In the genomic region with DNA sequence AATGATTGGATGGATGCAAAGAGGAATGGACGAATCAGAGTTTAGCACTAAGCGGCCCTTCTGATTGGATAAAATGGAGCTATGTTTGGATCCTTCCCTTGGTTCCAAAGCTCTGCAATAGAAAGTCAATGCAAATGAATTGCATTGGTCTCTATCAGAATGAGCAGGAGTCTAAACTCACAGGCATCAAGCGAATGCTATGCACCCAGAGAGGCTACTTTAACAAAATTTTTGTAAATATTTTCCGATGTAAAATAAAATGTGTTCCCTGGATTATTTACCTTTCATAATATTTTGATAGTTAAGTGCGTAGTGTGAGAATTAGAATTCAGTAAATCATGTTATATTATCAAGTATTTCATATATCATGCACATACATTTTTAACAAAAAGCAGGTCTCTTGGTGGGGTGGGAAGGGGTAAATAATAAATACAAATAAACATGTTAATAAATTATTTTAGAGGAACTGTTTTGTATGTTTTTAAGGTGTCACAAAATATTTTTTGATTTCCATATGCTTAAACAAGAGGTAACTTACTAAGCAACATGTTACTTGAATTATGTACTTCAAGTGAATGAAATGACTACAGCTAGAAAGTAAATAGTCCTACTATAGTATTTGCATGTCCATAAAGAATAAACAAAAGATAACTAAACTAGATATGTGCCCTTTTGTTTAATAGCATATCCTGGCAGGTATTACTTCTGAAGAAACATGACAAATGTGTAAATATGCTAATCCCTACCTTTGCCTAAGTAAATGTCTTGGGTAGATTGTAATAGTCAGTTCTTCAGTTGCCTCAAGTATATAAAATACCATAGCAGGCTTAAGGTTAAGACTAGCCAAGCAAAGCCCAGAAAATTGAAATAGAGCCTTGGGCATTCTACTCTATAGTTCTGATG, we compare ENCODE assay signal across 8 cellular contexts. TPM values are rescaled to one million over a fixed set of nuclear protein-coding genes. Genes with fewer than 3 reads are reported as not detected.
A peak's percentile ranks its signal among the peaks of the same experiment; 100 is the strongest.
DNase-seq lines count a peak whose midpoint lies in the region; ATAC-seq, FAIRE-seq and TF ChIP-seq lines count a peak whose summit lies in the region.

No MANE protein-coding gene starts in this region.

- no peak overlapping the region for H3K23ac ChIP-seq in IMR-90 (ENCODE audit: low read depth, low read length)

- CTCF ChIA-PET in IMR-90 (lab: Yijun Ruan, JAX), result interaction anchor here (0.6 to 1.0 kb wide), 3 partner anchors 27 to 406 kb away, joined by 3 to 4 read pairs (median 4); no protein-coding TSS in a partner anchor

- H2BK5ac ChIP-seq in IMR-90 (ENCODE audit: low read depth, low read length, poor library complexity, severe bottlenecking), result no peak overlapping the region

- POLR2A ChIA-PET in IMR-90 (lab: Charles Lee; ENCODE audit: unreplicated experiment), result interaction anchor here (0.5 to 1.0 kb wide), 19 partner anchors 8 to 219 kb away, joined by 3 to 12 read pairs (median 3); a partner anchor contains a TSS

- TF ChIP-seq CTCF in IMR-90 (conservative IDR thresholded peaks at IDR 0.05; ENCODE audit: low read depth, low read length), result no peak
- no peak for TF ChIP-seq CTCF in VCaP (conservative IDR thresholded peaks at IDR 0.05)
- no peak for TF ChIP-seq CTCF in fibroblast of lung (conservative IDR thresholded peaks at IDR 0.05 in 1 of 2, IDR thresholded peaks at IDR 0.05 in 1 of 2; ENCODE audit: low read depth in 1 of 2, low read length in 2 of 2)

- DNase-seq in IMR-90 (no peak), fibroblast of lung (ENCODE audit: low read depth in 2 of 2) (no peak), small intestine (no peak), COR-L47 (lab: John Stamatoyannopoulos, UW) (no peak), anterior cingulate cortex (lab: John Stamatoyannopoulos, UW) (no peak)
- no peak for DNase-seq in stimulated activated CD4-positive, alpha-beta T cell treated with anti-CD3 and anti-CD28 coated beads, Interleukin-2, amount 100 ng/mL, for 48 hours
- DNase-seq in activated effector memory CD4-positive, alpha-beta T cell treated with anti-CD3 and anti-CD28 coated beads, Interleukin-2, amount 50 U/mL, for 16 hours, result no peak

- H3K9me1 ChIP-seq in IMR-90 (ENCODE audit: insufficient read depth, low read length), result peaks cover 16% of the 10 kb centered on the region

- H3K18ac ChIP-seq in IMR-90 (ENCODE audit: low read depth, low read length), result no peak overlapping the region

- in situ Hi-C loops in IMR-90 (cut with MboI; ENCODE audit: low sequenced_read_pairs), result no loop called here

- dilution Hi-C loops in IMR-90 (cut with HindIII; ENCODE audit: low sequenced_read_pairs, unreplicated experiment), result no loop called here

- FAIRE-seq in small intestine (lab: Jason Lieb, UNC), result peak; percentile 89

- H3K14ac ChIP-seq in IMR-90 (replicated peaks; ENCODE audit: low read depth, low read length), result no peak overlapping the region

- H3K4ac ChIP-seq in IMR-90 (ENCODE audit: low read depth, low read length), result no peak overlapping the region

- H3K9ac ChIP-seq in IMR-90 (ENCODE audit: low read depth, low read length) (no peak overlapping the region), fibroblast of lung (ENCODE audit: insufficient read depth, low read length) (no peak overlapping the region)

- ATAC-seq in IMR-90 (ENCODE audit: low read depth), result no peak

- peak overlapping the region; percentile 9; the same call in 1 of the 2 replicates for H3K4me2 ChIP-seq in IMR-90 (ENCODE audit: low read depth, low read length)
- peak overlapping the region; percentile 57 for H3K4me2 ChIP-seq in fibroblast of lung (ENCODE audit: extremely low read depth, insufficient read depth, low read length)

- H3K4me3 ChIP-seq in IMR-90 (ENCODE audit: insufficient read depth, low read depth, low read length), result no peak overlapping the region
- H3K4me3 ChIP-seq in fibroblast of lung (replicated peaks in 1 of 4; ENCODE audit: control extremely low read depth in 1 of 4, insufficient read depth in 1 of 4, low read depth in 3 of 4, low read length in 4 of 4), result peak overlapping the region in 1 of 4 experiments; percentile 25
- no peak overlapping the region for H3K4me3 ChIP-seq in small intestine (ENCODE audit: low read depth in 1 of 2, low read length in 2 of 2)

- no peak for TF ChIP-seq RAD21 in IMR-90 (IDR thresholded peaks at IDR 0.05; ENCODE audit: low read length)

- H2BK15ac ChIP-seq in IMR-90 (ENCODE audit: low read depth, low read length), result no peak overlapping the region

- no peak overlapping the region for H2BK20ac ChIP-seq in IMR-90 (ENCODE audit: low read depth, low read length)

- H4K8ac ChIP-seq in IMR-90 (ENCODE audit: low read depth in 2 of 2, low read length in 2 of 2), result no peak overlapping the region

- TF ChIP-seq POLR2A in IMR-90 (IDR thresholded peaks at IDR 0.05; ENCODE audit: low read depth, low read length), result no peak

- peaks cover 16 to 42% of the 10 kb centered on the region in 2 experiments for H3K79me1 ChIP-seq in IMR-90 (ENCODE audit: low read depth in 1 of 2, low read length in 2 of 2)

- H4K20me1 ChIP-seq in IMR-90 (ENCODE audit: insufficient read depth, low read length) (peaks cover 44% of the 10 kb centered on the region), fibroblast of lung (ENCODE audit: control insufficient read depth, extremely low read depth, insufficient read depth, low read length) (peaks cover 8% of the 10 kb centered on the region)

- H3K27ac ChIP-seq in IMR-90 (ENCODE audit: insufficient read depth, low read length) (no peak overlapping the region), VCaP (peak overlapping the region; percentile 94), fibroblast of lung (ENCODE audit: insufficient read depth, low read length) (no peak overlapping the region), small intestine (ENCODE audit: low read depth in 1 of 2, low read length in 1 of 2) (no peak overlapping the region)

- BruUV-seq in IMR-90 (replicated peaks; lab: Mats Ljungman, UMichigan), result no TSS peak

- H3K9me3 ChIP-seq in IMR-90 (ENCODE audit: control insufficient read depth, insufficient read depth, low read length) (no peaks in the 10 kb centered on the region), fibroblast of lung (ENCODE audit: control insufficient read depth, insufficient read depth, low read depth, low read length) (no peaks in the 10 kb centered on the region), small intestine (ENCODE audit: control insufficient read depth, low read depth) (no peaks in the 10 kb centered on the region)

- H3K36me3 ChIP-seq in IMR-90 (ENCODE audit: control insufficient read depth, insufficient read depth, low read length) (peaks cover 22% of the 10 kb centered on the region), fibroblast of lung (ENCODE audit: control insufficient read depth, insufficient read depth, low read length) (peaks cover 15% of the 10 kb centered on the region), small intestine (ENCODE audit: control insufficient read depth in 2 of 2, insufficient read depth in 2 of 2, low read length in 2 of 2) (peaks cover 10% of the 10 kb centered on the region in 2 donors)

- H3K79me2 ChIP-seq in fibroblast of lung (ENCODE audit: control insufficient read depth, insufficient read depth, low read length), result peaks cover 23% of the 10 kb centered on the region

- no peak overlapping the region for H4K91ac ChIP-seq in IMR-90 (ENCODE audit: insufficient read depth, low read depth, low read length)

- H2AFZ ChIP-seq in IMR-90 (replicated peaks; ENCODE audit: low read length, poor library complexity) (no peak overlapping the region), fibroblast of lung (ENCODE audit: low read length) (no peak overlapping the region)

- no CpG with 5 or more reads among the region's 5 CpGs for WGBS in IMR-90 (ENCODE audit: extremely low coverage in 2 of 2, insufficient read length in 1 of 2), 2 experiments
- WGBS in small intestine, 3 donors, result 22 to 24% (median 22%) methylated on average over 5 of the region's 5 CpGs

- no peaks in the 10 kb centered on the region for H3K27me3 ChIP-seq in IMR-90 (ENCODE audit: control insufficient read depth, insufficient read depth, low read length)
- no peaks in the 10 kb centered on the region for H3K27me3 ChIP-seq in fibroblast of lung (ENCODE audit: control insufficient read depth, insufficient read depth, low read length)
- no peaks in the 10 kb centered on the region for H3K27me3 ChIP-seq in small intestine (ENCODE audit: control insufficient read depth in 2 of 2, insufficient read depth in 2 of 2, low read length in 2 of 2)

- peaks cover 7% of the 10 kb centered on the region for H3K4me1 ChIP-seq in IMR-90 (ENCODE audit: control insufficient read depth, insufficient read depth, low read length)
- peaks cover 11% of the 10 kb centered on the region for H3K4me1 ChIP-seq in fibroblast of lung (ENCODE audit: control insufficient read depth, extremely low read depth, insufficient read depth, low read length)
- peaks cover 0 to 7% of the 10 kb centered on the region in 2 donors for H3K4me1 ChIP-seq in small intestine (ENCODE audit: control insufficient read depth in 2 of 2, insufficient read depth in 1 of 2, low read depth in 1 of 2, low read length in 1 of 2)

- intact Hi-C loops in IMR-90 (cut with micrococcal nuclease), result loop anchor here (5.0 to 10.0 kb wide), 2 partner anchors 47 to 95 kb away; a partner anchor contains a TSS

- no peak overlapping the region for H2AK5ac ChIP-seq in IMR-90 (ENCODE audit: low read depth, low read length)

- H2AK9ac ChIP-seq in IMR-90 (replicated peaks; ENCODE audit: low read depth, low read length, poor library complexity), result no peak overlapping the region

- no peak overlapping the region for H4K5ac ChIP-seq in IMR-90 (ENCODE audit: low read depth, low read length)

- H2BK120ac ChIP-seq in IMR-90 (ENCODE audit: low read depth, low read length), result no peak overlapping the region

- no peak overlapping the region for H3K56ac ChIP-seq in IMR-90 (ENCODE audit: extremely low read depth, insufficient read depth, low read length)

RNA-seq across cellular contexts. Expression of a gene that starts 4.4 kb away (rescaled TPM):
- total RNA-seq in IMR-90 (2012; rRNA removed), result 15.4 and 15.8 TPM in 2 replicates
- polyA plus RNA-seq in IMR-90 (2012; rRNA removed), result 16.9 and 17.3 TPM in 2 replicates
- 14.3 and 21.3 TPM in 2 replicates for polyA plus RNA-seq in IMR-90 (2012; cell fraction: cytosol; rRNA removed)
- polyA plus RNA-seq in IMR-90 (2012; cell fraction: nucleus; rRNA removed; ENCODE audit: low replicate concordance), result 35.1 and 41.8 TPM in 2 replicates
- 11.3 and 15.0 TPM in 2 replicates for total RNA-seq in fibroblast of lung
- polyA plus RNA-seq in fibroblast of lung, result 15.2 and 18.0 TPM in 2 replicates
- 12.3 and 14.8 TPM in 2 replicates for polyA plus RNA-seq in fibroblast of lung (2012)
- 7.0 and 10.9 TPM in 2 replicates for polyA minus RNA-seq in fibroblast of lung (ENCODE audit: low replicate concordance)
- polyA plus RNA-seq in small intestine, result 10 to 100 TPM in 2 of 3 donors, 1 to 10 TPM in 1; 8.9 to 20.0 (median 12.7) TPM

RNA-seq across cellular contexts. Expression of a gene that starts 15.2 kb away (rescaled TPM):
- total RNA-seq in IMR-90 (2012; rRNA removed) (18.9 and 21.9 TPM in 2 replicates), fibroblast of lung (36.7 and 62.8 TPM in 2 replicates)
- polyA plus RNA-seq in IMR-90 (2012; rRNA removed) (19.9 and 28.7 TPM in 2 replicates), fibroblast of lung (8.6 and 10.2 TPM in 2 replicates), small intestine (100 to 1,000 TPM in 1 of 3 donors, 10 to 100 TPM in 2; 43.4 to 116 (median 83.5) TPM)
- polyA plus RNA-seq in IMR-90 (2012; cell fraction: cytosol; rRNA removed), result 34.6 and 48.4 TPM in 2 replicates
- polyA plus RNA-seq in IMR-90 (2012; cell fraction: nucleus; rRNA removed; ENCODE audit: low replicate concordance), result 51.9 and 143 TPM in 2 replicates
- 27.6 and 29.4 TPM in 2 replicates for polyA plus RNA-seq in fibroblast of lung (2012)
- polyA minus RNA-seq in fibroblast of lung (ENCODE audit: low replicate concordance), result 8.6 and 15.0 TPM in 2 replicates

RNA-seq across cellular contexts. Expression of a gene that starts 59.0 kb away (rescaled TPM):
- total RNA-seq in IMR-90 (2012; rRNA removed) (under 0.01 TPM in 1 of 2 replicates, not detected in the other), fibroblast of lung (0.17 and 0.26 TPM in 2 replicates)
- polyA plus RNA-seq in IMR-90 (2012; rRNA removed) (0.27 and 0.39 TPM in 2 replicates), fibroblast of lung (0.17 and 0.58 TPM in 2 replicates), small intestine (100 to 1,000 TPM; 100 to 288 (median 210) TPM)
- 0.04 and 0.36 TPM in 2 replicates for polyA plus RNA-seq in IMR-90 (2012; cell fraction: cytosol; rRNA removed)
- polyA plus RNA-seq in IMR-90 (2012; cell fraction: nucleus; rRNA removed; ENCODE audit: low replicate concordance), result 0.63 and 1.5 TPM in 2 replicates
- 1.2 and 1.4 TPM in 2 replicates for polyA plus RNA-seq in fibroblast of lung (2012)
- polyA minus RNA-seq in fibroblast of lung (ENCODE audit: low replicate concordance), result 0.08 and 0.11 TPM in 2 replicates

Comparison
In these comparisons a context has a peak if more than half of its experiments do, and no peak if none do; other contexts are left out.
1. RNA of a gene that starts 59.0 kb away (polyA plus RNA-seq): 100 to 288 TPM in small intestine; 0.04 to 1.5 TPM in IMR-90 and 0.17 to 1.4 TPM in fibroblast of lung; every median in the first group is over 10 times any median in the second.